1 cellular context compared by ENCODE assay signal in genomic region chr20:52974155-52974554, GRCh38.
TF ChIP-seq lines count a peak whose summit lies in the region.

No MANE protein-coding gene starts in this region.

TF ChIP-seq in GM23338, 12 proteins besides CTCF, POLR2A, EP300 and RAD21 (continued from another document):
- no peak for TF ChIP-seq ZNF462 (CRISPR knock-in tag; IDR thresholded peaks at IDR 0.05)
- no peak for TF ChIP-seq POLR2AphosphoS5 (IDR thresholded peaks at IDR 0.05; ENCODE audit: low read depth)
- no peak for TF ChIP-seq CREB1 (CRISPR knock-in tag; IDR thresholded peaks at IDR 0.05; ENCODE audit: low read depth)
- no peak for TF ChIP-seq NANOG (IDR thresholded peaks at IDR 0.05; ENCODE audit: borderline replicate concordance)
- no peak for TF ChIP-seq JUNB (IDR thresholded peaks at IDR 0.05; ENCODE audit: unreplicated experiment)
- TF ChIP-seq, protein P1, sequence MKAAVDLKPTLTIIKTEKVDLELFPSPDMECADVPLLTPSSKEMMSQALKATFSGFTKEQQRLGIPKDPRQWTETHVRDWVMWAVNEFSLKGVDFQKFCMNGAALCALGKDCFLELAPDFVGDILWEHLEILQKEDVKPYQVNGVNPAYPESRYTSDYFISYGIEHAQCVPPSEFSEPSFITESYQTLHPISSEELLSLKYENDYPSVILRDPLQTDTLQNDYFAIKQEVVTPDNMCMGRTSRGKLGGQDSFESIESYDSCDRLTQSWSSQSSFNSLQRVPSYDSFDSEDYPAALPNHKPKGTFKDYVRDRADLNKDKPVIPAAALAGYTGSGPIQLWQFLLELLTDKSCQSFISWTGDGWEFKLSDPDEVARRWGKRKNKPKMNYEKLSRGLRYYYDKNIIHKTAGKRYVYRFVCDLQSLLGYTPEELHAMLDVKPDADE (IDR thresholded peaks at IDR 0.05) = no peak
- no peak for TF ChIP-seq EZH2phosphoT487 (IDR thresholded peaks at IDR 0.05; ENCODE audit: unreplicated experiment)
- no peak for TF ChIP-seq REST (IDR thresholded peaks at IDR 0.05; ENCODE audit: unreplicated experiment)
- TF ChIP-seq STAT1 (IDR thresholded peaks at IDR 0.05; ENCODE audit: unreplicated experiment) = no peak
- no peak for TF ChIP-seq ZNF331 (CRISPR knock-in tag; IDR thresholded peaks at IDR 0.05; ENCODE audit: low read depth)
